ENCODE assay signal across 24 cellular contexts in the genomic region with DNA sequence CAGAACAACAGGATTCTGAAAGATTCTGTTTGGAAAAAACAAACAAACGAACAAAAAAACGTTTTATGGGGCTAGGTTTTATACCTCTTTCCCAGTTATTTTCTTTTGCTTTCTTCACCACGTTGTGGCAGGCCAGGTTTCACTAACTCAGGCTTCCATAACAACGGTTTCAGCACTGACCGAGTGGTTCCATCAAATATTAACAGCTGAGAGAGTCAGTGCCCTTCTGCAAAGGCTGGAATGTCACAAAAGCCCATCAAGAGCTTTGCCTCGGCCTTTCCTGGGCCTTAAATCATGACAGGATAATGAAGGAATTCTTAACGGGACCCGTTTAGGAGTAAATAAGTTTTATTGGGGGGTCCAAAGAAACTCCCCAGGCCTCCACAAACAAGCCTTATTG. TPM values are rescaled to one million over a fixed set of nuclear protein-coding genes. Genes with fewer than 3 reads are reported as not detected.
DNase-seq lines count a peak whose midpoint lies in the region; ATAC-seq, FAIRE-seq and TF ChIP-seq lines count a peak whose summit lies in the region.
"Had no signal": no experiment of that assay in that cellular context is flagged by ENCODE, and none has a peak within 500 bp of the region (broad histone marks: within the 10 kb centered on the region; RNA-seq: fewer than 3 reads in every experiment).

No MANE protein-coding gene starts in this region.

- H3K9me3 Mint-ChIP-seq in activated CD4-positive, alpha-beta T cell treated with anti-CD3 and anti-CD28 coated beads, Interleukin-2, amount 10 ng/mL, durations not matched to agents 24 days and 14 days: peaks cover 3% of the 10 kb centered on the region
- H3K9me3 Mint-ChIP-seq: CD4-positive, CD25-positive, alpha-beta regulatory T cell had no signal

- no peaks in the 10 kb centered on the region for H3K9me3 ChIP-seq in HepG2 (ENCODE audit: low read length)
- H3K9me3 ChIP-seq: BLaER1, SJSA1 had no signal

- no peak overlapping the region for H2AFZ ChIP-seq in HepG2 (ENCODE audit: low read length)
- H2AFZ ChIP-seq: PC-9 had no signal

- POLR2A ChIA-PET in HepG2 (lab: Yijun Ruan, JAX): interaction anchor here (0.7 to 2.0 kb wide), 2 partner anchors 34 to 76 kb away, joined by 3 to 7 read pairs; a partner anchor contains a TSS

- TF ChIP-seq CTCF in kidney epithelial cell (IDR thresholded peaks at IDR 0.05; ENCODE audit: insufficient read depth, low read length, poor library complexity, severe bottlenecking) (no peak), HepG2 (CRISPR knock-in tag; IDR thresholded peaks at IDR 0.05) (no peak)

- ATAC-seq in HepG2 (peak; percentile 98), HG02870 (IDR thresholded peaks at IDR 0.05; ENCODE audit: unreplicated experiment) (no peak), HG02678 (IDR thresholded peaks at IDR 0.05; ENCODE audit: unreplicated experiment) (no peak)
- ATAC-seq: HCT116 had no signal

- CTCF ChIA-PET in HepG2 (lab: Yijun Ruan, JAX; ENCODE audit: low intra/inter-chr PET ratio, low total read pairs): no interaction called here

- H3K4me3 ChIP-seq in kidney epithelial cell (ENCODE audit: low read depth, low read length): no peak overlapping the region
- no peak overlapping the region for H3K4me3 ChIP-seq in HepG2 (replicated peaks in 1 of 3; ENCODE audit: insufficient read depth in 1 of 3, low read depth in 2 of 3, low read length in 3 of 3)
- H3K4me3 ChIP-seq: BLaER1, PC-9, SJSA1 had no signal

- peaks cover 1% of the 10 kb centered on the region for H3K27me3 Mint-ChIP-seq in activated CD4-positive, alpha-beta T cell treated with anti-CD3 and anti-CD28 coated beads, Interleukin-2, amount 10 ng/mL, durations not matched to agents 24 days and 14 days
- H3K27me3 Mint-ChIP-seq: CD4-positive, CD25-positive, alpha-beta regulatory T cell had no signal

- TF ChIP-seq RAD21 in HepG2 (CRISPR knock-in tag; IDR thresholded peaks at IDR 0.05): no peak

- no peak overlapping the region for H3K27ac Mint-ChIP-seq in activated CD4-positive, alpha-beta T cell treated with anti-CD3 and anti-CD28 coated beads, Interleukin-2, amount 10 ng/mL, durations not matched to agents 24 days and 14 days
- H3K27ac Mint-ChIP-seq: CD4-positive, CD25-positive, alpha-beta regulatory T cell had no signal

- DNase-seq in activated CD4-positive, alpha-beta T cell treated with anti-CD3 and anti-CD28 coated beads, Interleukin-2, amount 10 ng/mL, durations not matched to agents 24 days and 14 days: peak; percentile 42
- DNase-seq in activated CD4-positive, alpha-beta T cell treated with anti-CD3 and anti-CD28 coated beads for 48 hours: no peak
- DNase-seq in kidney epithelial cell (ENCODE audit: low read depth): peak; percentile 41
- DNase-seq in HepG2 (ENCODE audit: low spot score): peak; percentile 60
- peak; percentile 83 for DNase-seq in renal cortical epithelial cell (ENCODE audit: low read depth)
- no peak for DNase-seq in ecto neural progenitor cell (ENCODE audit: low spot score)
- DNase-seq: 8988T; CD4-positive, CD25-positive, alpha-beta regulatory T cell; DMS153; GDM1; KBM-7; MV-4-11; NCI-H1105; NCI-H2029 treated with DMSO at 0.1 percent for 48 hours; NCI-H526 treated with DMSO at 0.1 percent for 48 hours; PC-9; Right ventricle myocardium superior; RPMI8226 had no signal

- in situ Hi-C loops in HepG2 (cut with HindIII; ENCODE audit: extremely low pct_ligation_motif_present, low pct_unique_long_range_greater_than_20kb): no loop called here

- peak; percentile 59 for FAIRE-seq in HepG2 (lab: Jason Lieb, UNC)
- FAIRE-seq: GM12891 had no signal

- peaks cover 36% of the 10 kb centered on the region for H3K4me1 ChIP-seq in HepG2 (ENCODE audit: insufficient read depth, low read length)
- H3K4me1 ChIP-seq: SJSA1 had no signal

- H3K4me3 Mint-ChIP-seq in activated CD4-positive, alpha-beta T cell treated with anti-CD3 and anti-CD28 coated beads, Interleukin-2, amount 10 ng/mL, durations not matched to agents 24 days and 14 days: no peak overlapping the region
- H3K4me3 Mint-ChIP-seq: CD4-positive, CD25-positive, alpha-beta regulatory T cell had no signal

- BruUV-seq in HepG2 (replicated peaks; lab: Mats Ljungman, UMichigan): no TSS peak

- H3K36me3 ChIP-seq in kidney epithelial cell (ENCODE audit: control insufficient read depth, insufficient read depth, low read length) (no peaks in the 10 kb centered on the region), HepG2 (replicated peaks in 1 of 2; ENCODE audit: control insufficient read depth in 1 of 2, insufficient read depth in 2 of 2, low read length in 2 of 2) (no peaks in the 10 kb centered on the region; a peak in 2 of 5 replicates)
- H3K36me3 ChIP-seq: SJSA1 had no signal

- intact Hi-C loops in activated CD4-positive, alpha-beta T cell treated with anti-CD3 and anti-CD28 coated beads, Interleukin-2, amount 10 ng/mL, durations not matched to agents 24 days and 14 days (cut with micrococcal nuclease): no loop called here
- intact Hi-C loops in HepG2 (cut with micrococcal nuclease; ENCODE audit: unreplicated experiment): no loop called here

- no peak for TF ChIP-seq POLR2A in HepG2 (IDR thresholded peaks at IDR 0.05; ENCODE audit: insufficient read depth in 1 of 2, low read depth in 2 of 2, low read length in 2 of 2)

- no peaks in the 10 kb centered on the region for H3K79me2 ChIP-seq in HepG2 (ENCODE audit: insufficient read depth, low read length)

- H4K20me1 ChIP-seq in HepG2 (ENCODE audit: insufficient read depth, low read length): no peaks in the 10 kb centered on the region
- H4K20me1 ChIP-seq: BLaER1 had no signal

- 9% methylated on average over 8 of the region's 8 CpGs for WGBS in HepG2 (ENCODE audit: low lambda C conversion rate)

- TF ChIP-seq EP300 in HepG2 (IDR thresholded peaks at IDR 0.05; ENCODE audit: low read depth in 2 of 2, low read length in 2 of 2) (no peak), HepG2 (CRISPR knock-in tag; IDR thresholded peaks at IDR 0.05; ENCODE audit: borderline replicate concordance) (no peak)

- H3K9ac ChIP-seq in HepG2 (ENCODE audit: insufficient read depth, low read depth, low read length): no peak overlapping the region
- H3K9ac ChIP-seq: BLaER1 had no signal

- H3K4me1 Mint-ChIP-seq in activated CD4-positive, alpha-beta T cell treated with anti-CD3 and anti-CD28 coated beads, Interleukin-2, amount 10 ng/mL, durations not matched to agents 24 days and 14 days: peaks cover 15% of the 10 kb centered on the region

- peaks cover 17% of the 10 kb centered on the region for H3K36me3 Mint-ChIP-seq in activated CD4-positive, alpha-beta T cell treated with anti-CD3 and anti-CD28 coated beads, Interleukin-2, amount 10 ng/mL, durations not matched to agents 24 days and 14 days (ENCODE audit: low read depth)

- H3K4me2 ChIP-seq in HepG2 (ENCODE audit: low read depth, low read length): peak overlapping the region; percentile 47
- H3K4me2 ChIP-seq: BLaER1, PC-9 had no signal

- H3K27ac ChIP-seq in HepG2 (ENCODE audit: extremely low read length, insufficient read depth, low read length): peak overlapping the region; percentile 21
- H3K27ac ChIP-seq: BLaER1, PC-9, SJSA1 had no signal

- H3K27me3 ChIP-seq in kidney epithelial cell (ENCODE audit: control insufficient read depth, insufficient read depth, low read length) (no peaks in the 10 kb centered on the region), HepG2 (ENCODE audit: control insufficient read depth in 1 of 2, insufficient read depth in 2 of 2, low read length in 2 of 2) (no peaks in the 10 kb centered on the region)
- H3K27me3 ChIP-seq: BLaER1, SJSA1 had no signal

TF ChIP-seq in HepG2, 621 proteins besides CTCF, POLR2A, EP300 and RAD21 (continues in another document):
- TF ChIP-seq ZNF644 (CRISPR knock-in tag; IDR thresholded peaks at IDR 0.05; ENCODE audit: low read depth): peak; percentile 44; the same call in 1 of the 2 replicates
- TF ChIP-seq, protein P1, sequence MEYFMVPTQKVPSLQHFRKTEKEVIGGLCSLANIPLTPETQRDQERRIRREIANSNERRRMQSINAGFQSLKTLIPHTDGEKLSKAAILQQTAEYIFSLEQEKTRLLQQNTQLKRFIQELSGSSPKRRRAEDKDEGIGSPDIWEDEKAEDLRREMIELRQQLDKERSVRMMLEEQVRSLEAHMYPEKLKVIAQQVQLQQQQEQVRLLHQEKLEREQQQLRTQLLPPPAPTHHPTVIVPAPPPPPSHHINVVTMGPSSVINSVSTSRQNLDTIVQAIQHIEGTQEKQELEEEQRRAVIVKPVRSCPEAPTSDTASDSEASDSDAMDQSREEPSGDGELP (IDR thresholded peaks at IDR 0.05; ENCODE audit: borderline replicate concordance, low read depth): peak; percentile 84
- peak; percentile 43; the same call in 1 of the 2 replicates for TF ChIP-seq ZNF12 (CRISPR knock-in tag; IDR thresholded peaks at IDR 0.05)
- TF ChIP-seq TEAD3 (CRISPR knock-in tag; optimal IDR thresholded peaks at IDR 0.05; ENCODE audit: borderline replicate concordance): peak; percentile 89
- no peak for TF ChIP-seq ZEB1 (IDR thresholded peaks at IDR 0.05; ENCODE audit: insufficient replicate concordance, low read depth)

RNA-seq across cellular contexts. Expression of a gene that starts 34.2 kb away (rescaled TPM):
- total RNA-seq in activated CD4-positive, alpha-beta T cell treated with anti-CD3 and anti-CD28 coated beads, Interleukin-2, amount 10 ng/mL, durations not matched to agents 24 days and 14 days: 54.1 and 54.8 TPM in 2 replicates
- total RNA-seq in kidney epithelial cell (33.7 and 37.1 TPM in 2 replicates), HepG2 (2016; rRNA removed; fragmentation: Illumina TruSeq; extraction: Trizol) (76.4 and 96.7 TPM in 2 replicates), renal cortical epithelial cell (35.6 and 41.9 TPM in 2 replicates)
- total RNA-seq in HepG2 (2016; cell fraction: cytosol; rRNA removed; fragmentation: Illumina TruSeq; extraction: Trizol; ENCODE audit: low read depth): 20.4 and 20.5 TPM in 2 replicates
- 74.6 and 97.7 TPM in 2 replicates for total RNA-seq in HepG2 (2016; cell fraction: insoluble cytoplasmic fraction; rRNA removed; fragmentation: Illumina TruSeq; extraction: Trizol)
- 27.4 and 30.3 TPM in 2 replicates for total RNA-seq in HepG2 (2016; cell fraction: membrane; rRNA removed; fragmentation: Illumina TruSeq; extraction: Trizol)
- total RNA-seq in HepG2 (2016; cell fraction: nucleus; rRNA removed; fragmentation: Illumina TruSeq; extraction: Trizol): 74.3 and 90.0 TPM in 2 replicates
- polyA plus RNA-seq in HepG2 (2011; rRNA removed): 16.5 and 28.4 TPM in 2 replicates
- 8.3 and 14.2 TPM in 2 replicates for polyA plus RNA-seq in HepG2 (2011; cell fraction: cytosol; rRNA removed)
- 15.0 and 24.4 TPM in 2 replicates for polyA plus RNA-seq in HepG2 (2011; cell fraction: nucleus; rRNA removed)
- polyA plus RNA-seq in HepG2 (2012): 28.5 and 32.4 TPM in 2 replicates
- 16.9 and 21.1 TPM in 2 replicates for polyA plus RNA-seq in HepG2 (2016; cell fraction: cytosol; fragmentation: Illumina TruSeq; extraction: Trizol; ENCODE audit: low read depth)
- 137 and 158 TPM in 2 replicates for polyA plus RNA-seq in HepG2 (2016; cell fraction: insoluble cytoplasmic fraction; fragmentation: Illumina TruSeq; extraction: Trizol; ENCODE audit: low read depth)
- 27.4 and 29.7 TPM in 2 replicates for polyA plus RNA-seq in HepG2 (2016; cell fraction: membrane; fragmentation: Illumina TruSeq; extraction: Trizol; ENCODE audit: low read depth)
- 113 and 119 TPM in 2 replicates for polyA plus RNA-seq in HepG2 (2016; cell fraction: nucleus; fragmentation: Illumina TruSeq; extraction: Trizol; ENCODE audit: insufficient read depth, low read depth)
- 2.7 and 3.5 TPM in 2 replicates for polyA minus RNA-seq in HepG2 (2011; rRNA and poly(A)+ RNA removed; ENCODE audit: low replicate concordance)
- polyA minus RNA-seq in HepG2 (2011; cell fraction: cytosol; rRNA and poly(A)+ RNA removed): 8.9 and 10.0 TPM in 2 replicates
- polyA minus RNA-seq in HepG2 (2011; cell fraction: nucleus; rRNA and poly(A)+ RNA removed): 62.7 and 63.1 TPM in 2 replicates

Comparison
In these comparisons a context has a peak if more than half of its experiments do, and no peak if none do; other contexts are left out.
1. DNase-seq: peak in activated CD4-positive, alpha-beta T cell treated with anti-CD3 and anti-CD28 coated beads, Interleukin-2, amount 10 ng/mL, durations not matched to agents 24 days and 14 days (single experiment), kidney epithelial cell (single experiment), HepG2 (single experiment) and renal cortical epithelial cell (single experiment); none in activated CD4-positive, alpha-beta T cell treated with anti-CD3 and anti-CD28 coated beads for 48 hours (single experiment) and ecto neural progenitor cell (single experiment).